Comparison of ENCODE assay signal across 25 cellular contexts in the genomic region with DNA sequence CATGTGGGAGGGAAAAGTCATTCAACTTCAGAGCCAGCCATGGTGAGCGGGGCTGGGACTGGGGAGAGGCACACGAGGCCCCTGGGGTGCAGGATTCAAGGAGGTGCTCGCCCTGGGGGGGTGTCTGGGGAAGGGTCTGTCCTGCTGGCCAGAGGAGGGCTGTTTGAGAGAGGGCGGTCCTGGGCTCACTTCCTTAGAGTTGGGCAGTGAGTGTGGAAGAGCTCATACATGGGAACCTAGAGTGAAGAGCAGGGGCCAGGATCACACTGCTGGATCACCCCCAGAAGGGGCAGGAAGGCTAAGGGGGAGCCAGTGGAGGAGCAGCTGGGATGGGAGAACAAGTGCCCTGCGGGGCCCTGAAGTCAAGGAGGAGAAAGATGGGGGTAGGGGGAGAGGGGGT. TPM values are rescaled to one million over a fixed set of nuclear protein-coding genes. Genes with fewer than 3 reads are reported as not detected.
DNase-seq lines count a peak whose midpoint lies in the region; ATAC-seq, FAIRE-seq and TF ChIP-seq lines count a peak whose summit lies in the region.
"Had no signal": no experiment of that assay in that cellular context is flagged by ENCODE, and none has a peak within 500 bp of the region (broad histone marks: within the 10 kb centered on the region; RNA-seq: fewer than 3 reads in every experiment).

No MANE protein-coding gene starts in this region.

- H2BK5ac ChIP-seq in H9 (ENCODE audit: insufficient read length, low read length), result no peak overlapping the region
- H2BK5ac ChIP-seq in mesenchymal stem cell (ENCODE audit: low read depth, low read length, poor library complexity, severe bottlenecking), result no peak overlapping the region

- peaks cover 5 to 34% (median 16%) of the 10 kb centered on the region in 3 experiments for H3K36me3 Mint-ChIP-seq in H9 (ENCODE audit: insufficient read depth in 1 of 3, low read depth in 3 of 3)
- H3K36me3 Mint-ChIP-seq in activated T-cell treated with anti-CD3 and anti-CD28 coated beads, Interleukin-2, amount 50 U/mL, for 4 hours (ENCODE audit: insufficient read depth), result no peaks in the 10 kb centered on the region
- H3K36me3 Mint-ChIP-seq: activated naive CD4-positive, alpha-beta T cell treated with anti-CD3 and anti-CD28 coated beads, Interleukin-2, amount 10 ng/mL, durations not matched to agents 7 days and 5 days; CD8-positive, alpha-beta T cell had no signal

- intact Hi-C loops in esophagus muscularis mucosa (cut with DNase I), result loop anchor here (10.0 kb wide), 1 partner anchor 136 kb away; no protein-coding TSS in a partner anchor

- H3K79me1 ChIP-seq in H9 (ENCODE audit: insufficient read depth, low read depth, low read length, poor library complexity, severe bottlenecking), result peaks cover 14% of the 10 kb centered on the region
- H3K79me1 ChIP-seq in mesenchymal stem cell (replicated peaks; ENCODE audit: low read length, poor library complexity, severe bottlenecking), result no peaks in the 10 kb centered on the region

- no peak overlapping the region for H3K4me2 ChIP-seq in H9 (ENCODE audit: insufficient read depth, insufficient read length, low read length)
- peak overlapping the region; percentile 29 for H3K4me2 ChIP-seq in mesenchymal stem cell (ENCODE audit: low read length, poor library complexity, severe bottlenecking)
- H3K4me2 ChIP-seq in skeletal muscle satellite cell (ENCODE audit: low read length), result no peak overlapping the region
- H3K4me2 ChIP-seq: KMS-11 had no signal

- TF ChIP-seq CTCF in H9 (conservative IDR thresholded peaks at IDR 0.05), result no peak
- TF ChIP-seq CTCF in RWPE1 (conservative IDR thresholded peaks at IDR 0.05; ENCODE audit: low read depth), result no peak
- no peak for TF ChIP-seq CTCF in esophagus muscularis mucosa (IDR thresholded peaks at IDR 0.05)

- H3K4me3 ChIP-seq in mesenchymal stem cell (ENCODE audit: insufficient read depth in 1 of 2, low read depth in 1 of 2, low read length in 2 of 2) (no peak overlapping the region), skeletal muscle satellite cell (ENCODE audit: low read length) (no peak overlapping the region), esophagus muscularis mucosa (no peak overlapping the region)
- H3K4me3 ChIP-seq: ovary, tibial artery had no signal

- H2AK5ac ChIP-seq in H9 (ENCODE audit: insufficient read length, low read length), result no peak overlapping the region
- H2AK5ac ChIP-seq in mesenchymal stem cell (ENCODE audit: low read length, severe bottlenecking), result peak overlapping the region; percentile 27

- peak overlapping the region in 2 of 3 experiments; percentile 68 to 91; a peak in 4 of 7 replicates for H3K27ac Mint-ChIP-seq in H9
- H3K27ac Mint-ChIP-seq: activated CD4-positive, alpha-beta T cell treated with anti-CD3 and anti-CD28 coated beads for 36 hours; activated naive CD4-positive, alpha-beta T cell treated with anti-CD3 and anti-CD28 coated beads, Interleukin-2, amount 10 ng/mL, durations not matched to agents 7 days and 5 days; activated T-cell treated with anti-CD3 and anti-CD28 coated beads, Interleukin-2, amount 50 U/mL, for 72 hours; CD8-positive, alpha-beta T cell; stimulated activated naive CD8-positive, alpha-beta T cell treated with anti-CD3 and anti-CD28 coated beads, Interleukin-15, Interleukin-2, amounts not matched to agents 100 ng/mL and 50 ng/mL, for 24 hours had no signal

- no peak for ATAC-seq in activated T-cell treated with anti-CD3 and anti-CD28 coated beads, Interleukin-2, amount 50 U/mL, for 4 hours
- ATAC-seq: activated CD4-positive, alpha-beta T cell treated with anti-CD3 and anti-CD28 coated beads for 36 hours; activated T-cell treated with anti-CD3 and anti-CD28 coated beads, Interleukin-2, amount 50 U/mL, for 72 hours; CD8-positive, alpha-beta T cell; right cardiac atrium had no signal

- peaks cover 25% of the 10 kb centered on the region for H3K4me1 ChIP-seq in H9 (ENCODE audit: insufficient read depth, low read length)
- peaks cover 34% of the 10 kb centered on the region for H3K4me1 ChIP-seq in mesenchymal stem cell (ENCODE audit: control insufficient read depth, insufficient read depth, low read depth, low read length)
- peaks cover 72% of the 10 kb centered on the region for H3K4me1 ChIP-seq in skeletal muscle satellite cell (ENCODE audit: control insufficient read depth, insufficient read depth, low read length)
- peaks cover 25 to 54% (median 41%) of the 10 kb centered on the region in 4 donors for H3K4me1 ChIP-seq in esophagus muscularis mucosa

- H3T11ph ChIP-seq in H9 (ENCODE audit: low read length), result no peak overlapping the region

- no peaks in the 10 kb centered on the region; the same call in 1 of the 2 replicates for H3K27me3 Mint-ChIP-seq in H9 (ENCODE audit: low read depth)
- H3K27me3 Mint-ChIP-seq in activated T-cell treated with anti-CD3 and anti-CD28 coated beads, Interleukin-2, amount 50 U/mL, for 4 hours (ENCODE audit: low read depth), result peaks cover 37% of the 10 kb centered on the region

- POLR2A ChIA-PET in RWPE1 (lab: Yijun Ruan, JAX; ENCODE audit: low non-redundant PET), result no interaction called here

- no peak for TF ChIP-seq EP300 in esophagus muscularis mucosa (IDR thresholded peaks at IDR 0.05)

- peaks cover 48% of the 10 kb centered on the region; the same call in 1 of the 2 replicates for H3K79me2 ChIP-seq in H9 (ENCODE audit: insufficient read depth, low read length)

- no peaks in the 10 kb centered on the region for H3K9me3 Mint-ChIP-seq in H9
- no peaks in the 10 kb centered on the region for H3K9me3 Mint-ChIP-seq in activated T-cell treated with anti-CD3 and anti-CD28 coated beads, Interleukin-2, amount 50 U/mL, for 4 hours
- H3K9me3 Mint-ChIP-seq: activated naive CD4-positive, alpha-beta T cell treated with anti-CD3 and anti-CD28 coated beads, Interleukin-2, amount 10 ng/mL, durations not matched to agents 7 days and 5 days; activated T-cell treated with anti-CD3 and anti-CD28 coated beads, Interleukin-2, amount 50 U/mL, for 72 hours; CD8-positive, alpha-beta T cell; stimulated activated naive CD8-positive, alpha-beta T cell treated with anti-CD3 and anti-CD28 coated beads, Interleukin-15, Interleukin-2, amounts not matched to agents 100 ng/mL and 50 ng/mL, for 24 hours had no signal

- H2BK20ac ChIP-seq in H9 (ENCODE audit: low read depth, low read length, poor library complexity, severe bottlenecking), result no peak overlapping the region

- no CpG with 5 or more reads among the region's 5 CpGs for WGBS in H9 (ENCODE audit: extremely low coverage, insufficient read length, low lambda C conversion rate)
- 97% methylated on average over 5 of the region's 5 CpGs for WGBS in mesenchymal stem cell
- 87% methylated on average over 5 of the region's 5 CpGs for WGBS in esophagus muscularis mucosa

- CTCF ChIA-PET in RWPE1 (lab: Yijun Ruan, JAX), result no interaction called here

- H4K91ac ChIP-seq in H9 (ENCODE audit: insufficient read length, low read depth, low read length), result no peak overlapping the region
- H4K91ac ChIP-seq in mesenchymal stem cell (ENCODE audit: low read length), result no peak overlapping the region

- FAIRE-seq in H54 (lab: Jason Lieb, UNC), result no peak
- FAIRE-seq: bronchial epithelial cell, endometrium, HTR-8/SVneo had no signal

- no peak overlapping the region for H2BK120ac ChIP-seq in H9 (ENCODE audit: low read depth, low read length, poor library complexity, severe bottlenecking)
- H2BK120ac ChIP-seq in mesenchymal stem cell (ENCODE audit: low read depth, low read length), result no peak overlapping the region

- H3K4me3 Mint-ChIP-seq in H9, result peak overlapping the region in 1 of 2 experiments; percentile 60; a peak in 1 of 5 replicates
- no peak overlapping the region for H3K4me3 Mint-ChIP-seq in activated T-cell treated with anti-CD3 and anti-CD28 coated beads, Interleukin-2, amount 50 U/mL, for 4 hours
- H3K4me3 Mint-ChIP-seq: activated CD4-positive, alpha-beta T cell treated with anti-CD3 and anti-CD28 coated beads for 36 hours; activated naive CD4-positive, alpha-beta T cell treated with anti-CD3 and anti-CD28 coated beads, Interleukin-2, amount 10 ng/mL, durations not matched to agents 7 days and 5 days; activated T-cell treated with anti-CD3 and anti-CD28 coated beads, Interleukin-2, amount 50 U/mL, for 72 hours; CD8-positive, alpha-beta T cell; stimulated activated naive CD8-positive, alpha-beta T cell treated with anti-CD3 and anti-CD28 coated beads, Interleukin-15, Interleukin-2, amounts not matched to agents 100 ng/mL and 50 ng/mL, for 24 hours had no signal

- peaks cover 79 to 86% of the 10 kb centered on the region in 2 experiments for H3K4me1 Mint-ChIP-seq in H9
- peaks cover 3% of the 10 kb centered on the region for H3K4me1 Mint-ChIP-seq in activated T-cell treated with anti-CD3 and anti-CD28 coated beads, Interleukin-2, amount 50 U/mL, for 4 hours (ENCODE audit: low read depth)
- H3K4me1 Mint-ChIP-seq: activated CD4-positive, alpha-beta T cell treated with anti-CD3 and anti-CD28 coated beads for 36 hours; activated naive CD4-positive, alpha-beta T cell treated with anti-CD3 and anti-CD28 coated beads, Interleukin-2, amount 10 ng/mL, durations not matched to agents 7 days and 5 days had no signal

- H3K9ac ChIP-seq in H9 (ENCODE audit: extremely low read depth, insufficient read length, low read length) (no peak overlapping the region), mesenchymal stem cell (ENCODE audit: low read length) (no peak overlapping the region), skeletal muscle satellite cell (ENCODE audit: low read depth, low read length) (peak overlapping the region; percentile 47)
- H3K9ac ChIP-seq: KMS-11 had no signal

- H2AFZ ChIP-seq in H9 (ENCODE audit: low read length) (no peak overlapping the region), mesenchymal stem cell (ENCODE audit: low read depth, low read length) (no peak overlapping the region)

- H4K8ac ChIP-seq in H9 (replicated peaks; ENCODE audit: insufficient read length, low read depth, low read length), result no peak overlapping the region
- no peak overlapping the region for H4K8ac ChIP-seq in mesenchymal stem cell (ENCODE audit: low read length)

- H3K9me3 ChIP-seq in H9 (ENCODE audit: control insufficient read depth, low read depth, low read length) (no peaks in the 10 kb centered on the region), mesenchymal stem cell (ENCODE audit: control insufficient read depth, low read length) (no peaks in the 10 kb centered on the region), skeletal muscle satellite cell (replicated peaks; ENCODE audit: low read length) (no peaks in the 10 kb centered on the region), esophagus muscularis mucosa (no peaks in the 10 kb centered on the region)
- H3K9me3 ChIP-seq: ovary, tibial artery had no signal

- peaks cover 14% of the 10 kb centered on the region for H3K23me2 ChIP-seq in H9 (ENCODE audit: insufficient read length, low read depth, low read length, poor library complexity, severe bottlenecking)

- no peak overlapping the region for H3K4ac ChIP-seq in H9 (ENCODE audit: low read depth, low read length)
- H3K4ac ChIP-seq in mesenchymal stem cell (ENCODE audit: low read depth in 1 of 2, low read length in 2 of 2), result no peak overlapping the region

- no peaks in the 10 kb centered on the region for H3K27me3 ChIP-seq in H9 (ENCODE audit: insufficient read depth, low read length)
- H3K27me3 ChIP-seq in mesenchymal stem cell (ENCODE audit: control insufficient read depth in 1 of 2, insufficient read depth in 1 of 2, low read length in 2 of 2), result no peaks in the 10 kb centered on the region
- no peaks in the 10 kb centered on the region for H3K27me3 ChIP-seq in skeletal muscle satellite cell (ENCODE audit: control insufficient read depth, insufficient read depth, low read length)
- no peaks in the 10 kb centered on the region for H3K27me3 ChIP-seq in esophagus muscularis mucosa
- H3K27me3 ChIP-seq: ovary, tibial artery had no signal

- DNase-seq in H9 (no peak), RWPE1 (ENCODE audit: low spot score) (no peak), mesenchymal stem cell (no peak), H54 (ENCODE audit: insufficient read length, low spot score) (no peak), esophagus muscularis mucosa (ENCODE audit: extremely low spot score) (no peak)
- no peak for DNase-seq in activated T-cell treated with anti-CD3 and anti-CD28 coated beads, Interleukin-2, amount 50 U/mL, for 4 hours
- DNase-seq: activated CD4-positive, alpha-beta T cell treated with anti-CD3 and anti-CD28 coated beads for 36 hours; activated naive CD4-positive, alpha-beta T cell treated with anti-CD3 and anti-CD28 coated beads, Interleukin-2, amount 10 ng/mL, durations not matched to agents 7 days and 5 days; activated T-cell treated with anti-CD3 and anti-CD28 coated beads, Interleukin-2, amount 50 U/mL, for 72 hours; amniotic stem cell; CD8-positive, alpha-beta T cell; cortex of kidney; NCI-H1436 treated with DMSO at 0.1 percent for 48 hours; NCI-H510A treated with DMSO at 0.1 percent for 48 hours; ovary; right cardiac atrium; RPMI8226 had no signal

- no peak overlapping the region for H4K5ac ChIP-seq in H9 (ENCODE audit: insufficient read length, low read depth, low read length)

- H2BK15ac ChIP-seq in H9 (ENCODE audit: low read depth, low read length), result no peak overlapping the region
- no peak overlapping the region for H2BK15ac ChIP-seq in mesenchymal stem cell (ENCODE audit: low read depth, poor library complexity, severe bottlenecking)

- H3K18ac ChIP-seq in H9 (ENCODE audit: insufficient read length, low read depth, low read length) (no peak overlapping the region), mesenchymal stem cell (ENCODE audit: low read depth in 1 of 2, low read length in 2 of 2) (peak overlapping the region in 1 of 2 experiments; percentile 14)

- H3K14ac ChIP-seq in H9 (ENCODE audit: insufficient read depth, low read length) (no peak overlapping the region), mesenchymal stem cell (ENCODE audit: low read length in 2 of 2) (no peak overlapping the region)

- H2BK12ac ChIP-seq in H9 (ENCODE audit: insufficient read length, low read depth, low read length) (no peak overlapping the region), mesenchymal stem cell (ENCODE audit: low read length in 2 of 2) (no peak overlapping the region)

- H3K56ac ChIP-seq in H9 (ENCODE audit: insufficient read length, low read depth, low read length), result no peak overlapping the region

- H3K27ac ChIP-seq in H9 (ENCODE audit: insufficient read length, low read depth, low read length) (no peak overlapping the region), RWPE1 (peak overlapping the region; percentile 95), mesenchymal stem cell (ENCODE audit: low read length, poor library complexity, severe bottlenecking) (peak overlapping the region; percentile 23), esophagus muscularis mucosa (replicated peaks in 1 of 4) (no peak overlapping the region)
- H3K27ac ChIP-seq: KMS-11, ovary, tibial artery had no signal

- TF ChIP-seq POLR2A in H54 (IDR thresholded peaks at IDR 0.05; ENCODE audit: low read depth, low read length), result no peak
- TF ChIP-seq POLR2A in esophagus muscularis mucosa (IDR thresholded peaks at IDR 0.05; ENCODE audit: low read depth), result no peak

- peaks cover 0 to 19% of the 10 kb centered on the region in 2 experiments for H3K36me3 ChIP-seq in mesenchymal stem cell (ENCODE audit: control insufficient read depth in 1 of 2, insufficient read depth in 2 of 2, low read depth in 1 of 2, low read length in 2 of 2)
- H3K36me3 ChIP-seq in skeletal muscle satellite cell (ENCODE audit: insufficient read depth, low read length), result peaks cover 30% of the 10 kb centered on the region
- H3K36me3 ChIP-seq in esophagus muscularis mucosa, result no peaks in the 10 kb centered on the region
- H3K36me3 ChIP-seq: ovary, tibial artery had no signal

- H3K23ac ChIP-seq in H9 (ENCODE audit: insufficient read length, low read depth, low read length) (no peak overlapping the region), mesenchymal stem cell (ENCODE audit: low read length in 2 of 2) (peak overlapping the region in 1 of 2 experiments; percentile 27)

- H4K20me1 ChIP-seq in H9 (ENCODE audit: control insufficient read depth, insufficient read depth, insufficient read length), result no peaks in the 10 kb centered on the region

RNA-seq across cellular contexts. Expression of a gene that starts 6.5 kb away (rescaled TPM):
- total RNA-seq in H9 (2021) (88.5 and 93.8 TPM in 2 replicates), esophagus muscularis mucosa (10 to 100 TPM; 25.3 to 63.1 (median 48.4) TPM)
- polyA plus RNA-seq in mesenchymal stem cell (2013, experiment 1 of 2), result 48.8 TPM
- 47.7 TPM for polyA plus RNA-seq in mesenchymal stem cell (2013, experiment 2 of 2)
- 28.9 and 35.2 TPM in 2 replicates for total RNA-seq in skeletal muscle satellite cell (2012; rRNA removed)
- under 1 TPM; 0.18 to 0.46 (median 0.30) TPM for total RNA-seq in activated T-cell treated with anti-CD3 and anti-CD28 coated beads, Interleukin-2, amount 50 U/mL, for 4 hours
- total RNA-seq: T-helper 2 cell treated with Interferon-gamma antibody and Interleukin-4, amounts not matched to agents 100 ng/mL and 5 ng/mL, for 36 hours had no signal

Comparison
In these comparisons a context has a peak if more than half of its experiments do, and no peak if none do; other contexts are left out.
1. H3K27ac ChIP-seq: peak in RWPE1 (single experiment) and mesenchymal stem cell (single experiment); none in H9 (single experiment) and esophagus muscularis mucosa (0 of 4).
2. RNA of a gene that starts 6.5 kb away (total RNA-seq): 88.5 to 93.8 TPM in H9 and 25.3 to 63.1 TPM in esophagus muscularis mucosa; 0.18 to 0.46 TPM in activated T-cell treated with anti-CD3 and anti-CD28 coated beads, Interleukin-2, amount 50 U/mL, for 4 hours; every median in the first group is over 10 times any median in the second.